ENCODE assay signal across 8 cellular contexts in genomic region chr7:12570148-12570528, GRCh38. TPM values are rescaled to one million over a fixed set of nuclear protein-coding genes. Genes with fewer than 3 reads are reported as not detected.
A peak's percentile ranks its signal among the peaks of the same experiment; 100 is the strongest.
DNase-seq lines count a peak whose midpoint lies in the region; TF ChIP-seq lines count a peak whose summit lies in the region.

No MANE protein-coding gene starts in this region.

- CTCF ChIA-PET in HEK293T (lab: Yijun Ruan, JAX), result no interaction called here

- WGBS in stomach, 5 donors, result 2 to 3% (median 2%) methylated on average over 10 of the region's 10 CpGs

- peak overlapping the region; percentile 52 for H3K4me3 ChIP-seq in GM12865 (ENCODE audit: low read depth, low read length)
- H3K4me3 ChIP-seq in stomach, result peak overlapping the region; percentile 43 to 62 (median 44)

- peaks cover 8 to 20% (median 18%) of the 10 kb centered on the region in 4 donors for H3K4me1 ChIP-seq in stomach

- peaks cover 21% of the 10 kb centered on the region for H3K4me1 Mint-ChIP-seq in activated T-helper 2 cell treated with anti-CD3 and anti-CD28 coated beads, Interferon-gamma antibody, Interleukin-2, Interleukin-4, amounts not matched to agents 10 μg/mL and 5 μg/mL and 100 μg/mL, durations not matched to agents 14 hours and 24 hours and 36 hours (ENCODE audit: low read depth)
- peaks cover 2 to 12% of the 10 kb centered on the region in 2 donors for H3K4me1 Mint-ChIP-seq in immature natural killer cell

- H3K36me3 ChIP-seq in stomach, result no peaks in the 10 kb centered on the region

- H3K27ac Mint-ChIP-seq in activated T-helper 2 cell treated with anti-CD3 and anti-CD28 coated beads, Interferon-gamma antibody, Interleukin-2, Interleukin-4, amounts not matched to agents 10 μg/mL and 5 μg/mL and 100 μg/mL, durations not matched to agents 14 hours and 24 hours and 36 hours, result no peak overlapping the region
- H3K27ac Mint-ChIP-seq in immature natural killer cell, result no peak overlapping the region

- H3K27ac ChIP-seq in stomach, result peak overlapping the region in 4 of 5 donors; percentile 72 to 76 (median 76)

- intact Hi-C loops in activated T-helper 2 cell treated with anti-CD3 and anti-CD28 coated beads, Interferon-gamma antibody, Interleukin-2, Interleukin-4, amounts not matched to agents 10 μg/mL and 5 μg/mL and 100 μg/mL, durations not matched to agents 14 hours and 24 hours and 36 hours (cut with micrococcal nuclease), result no loop called here
- intact Hi-C loops in stomach (cut with DNase I; ENCODE audit: low total_unique reads), result no loop called here

- H3K27me3 ChIP-seq in stomach, result peaks cover 0 to 28% (median 16%) of the 10 kb centered on the region in 3 donors

- no peaks in the 10 kb centered on the region for H3K36me3 Mint-ChIP-seq in activated T-helper 2 cell treated with anti-CD3 and anti-CD28 coated beads, Interferon-gamma antibody, Interleukin-2, Interleukin-4, amounts not matched to agents 10 μg/mL and 5 μg/mL and 100 μg/mL, durations not matched to agents 14 hours and 24 hours and 36 hours (ENCODE audit: low read depth)
- no peaks in the 10 kb centered on the region for H3K36me3 Mint-ChIP-seq in immature natural killer cell

- TF ChIP-seq POLR2A in stomach (IDR thresholded peaks at IDR 0.05), result no peak

- H3K9me3 Mint-ChIP-seq in activated T-helper 2 cell treated with anti-CD3 and anti-CD28 coated beads, Interferon-gamma antibody, Interleukin-2, Interleukin-4, amounts not matched to agents 10 μg/mL and 5 μg/mL and 100 μg/mL, durations not matched to agents 14 hours and 24 hours and 36 hours, result no peaks in the 10 kb centered on the region
- peaks cover 0 to 11% (median under 1%) of the 10 kb centered on the region in 6 donors for H3K9me3 Mint-ChIP-seq in immature natural killer cell

- TF ChIP-seq CTCF in GM12865 (IDR thresholded peaks at IDR 0.05; ENCODE audit: insufficient read depth, low read depth, low read length, missing control alignments), result no peak
- TF ChIP-seq CTCF in stomach (IDR thresholded peaks at IDR 0.05), result no peak

- no peaks in the 10 kb centered on the region for H3K9me3 ChIP-seq in stomach

- TF ChIP-seq EP300 in stomach (IDR thresholded peaks at IDR 0.05), result no peak

- DNase-seq in GM12865 (ENCODE audit: low read depth), result peak; percentile 13
- DNase-seq in HT-29 (ENCODE audit: low spot score), result peak; percentile 62
- no peak for DNase-seq in activated T-helper 2 cell treated with anti-CD3 and anti-CD28 coated beads, Interferon-gamma antibody, Interleukin-2, Interleukin-4, amounts not matched to agents 10 μg/mL and 5 μg/mL and 100 μg/mL, durations not matched to agents 14 hours and 24 hours and 36 hours (ENCODE audit: low spot score)
- DNase-seq in immature natural killer cell, result no peak
- DNase-seq in stomach, result peak; percentile 48
- no peak for DNase-seq in HEK293T (ENCODE audit: extremely low spot score)
- DNase-seq in activated CD8-positive, alpha-beta memory T cell treated with anti-CD3 and anti-CD28 coated beads for 24 hours, result no peak
- DNase-seq in NCI-H1930 (lab: John Stamatoyannopoulos, UW), result no peak

- H3K4me3 Mint-ChIP-seq in activated T-helper 2 cell treated with anti-CD3 and anti-CD28 coated beads, Interferon-gamma antibody, Interleukin-2, Interleukin-4, amounts not matched to agents 10 μg/mL and 5 μg/mL and 100 μg/mL, durations not matched to agents 14 hours and 24 hours and 36 hours (ENCODE audit: low read depth), result peak overlapping the region; percentile 69
- H3K4me3 Mint-ChIP-seq in immature natural killer cell, result peak overlapping the region; percentile 34 to 64 (median 55)

- POLR2A ChIA-PET in HEK293T (lab: Yijun Ruan, JAX), result no interaction called here

- peaks cover 51% of the 10 kb centered on the region for H3K27me3 Mint-ChIP-seq in activated T-helper 2 cell treated with anti-CD3 and anti-CD28 coated beads, Interferon-gamma antibody, Interleukin-2, Interleukin-4, amounts not matched to agents 10 μg/mL and 5 μg/mL and 100 μg/mL, durations not matched to agents 14 hours and 24 hours and 36 hours (ENCODE audit: low read depth)
- peaks cover 8 to 13% (median 9%) of the 10 kb centered on the region in 3 donors for H3K27me3 Mint-ChIP-seq in immature natural killer cell (ENCODE audit: low read depth in 3 of 3)

TF ChIP-seq in HEK293T, 16 proteins besides CTCF, POLR2A, EP300 and RAD21:
- TF ChIP-seq SUZ12 (IDR thresholded peaks at IDR 0.05), result no peak
- TF ChIP-seq SP1 (IDR thresholded peaks at IDR 0.05), result no peak
- no peak for TF ChIP-seq NFRKB (IDR thresholded peaks at IDR 0.05)
- TF ChIP-seq LEF1 (IDR thresholded peaks at IDR 0.05; ENCODE audit: borderline replicate concordance), result no peak

RNA-seq across cellular contexts. Expression of gene SCIN, which starts 0.4 kb away (rescaled TPM):
- total RNA-seq in HT-29 (2014; rRNA removed; shearing (Covaris generic)), result 0.76 and 1.5 TPM in 2 replicates
- not detected in 2 replicates for total RNA-seq in activated T-helper 2 cell treated with anti-CD3 and anti-CD28 coated beads, Interferon-gamma antibody, Interleukin-2, Interleukin-4, amounts not matched to agents 10 μg/mL and 5 μg/mL and 100 μg/mL, durations not matched to agents 14 hours and 24 hours and 36 hours
- polyA plus RNA-seq in immature natural killer cell, result not detected
- total RNA-seq in stomach, result 10 to 100 TPM in 2 of 5 donors, 1 to 10 TPM in 3; 4.1 to 46.6 (median 8.4) TPM
- 10 to 100 TPM in 1 of 3 donors, 1 to 10 TPM in 2; 2.5 to 49.2 (median 5.4) TPM for polyA plus RNA-seq in stomach

Comparison
In these comparisons a context has a peak if more than half of its experiments do, and no peak if none do; other contexts are left out.
1. DNase-seq: peak in GM12865 (single experiment), HT-29 (single experiment) and stomach (single experiment); none in activated T-helper 2 cell treated with anti-CD3 and anti-CD28 coated beads, Interferon-gamma antibody, Interleukin-2, Interleukin-4, amounts not matched to agents 10 μg/mL and 5 μg/mL and 100 μg/mL, durations not matched to agents 14 hours and 24 hours and 36 hours (single experiment), immature natural killer cell (0 of 3), HEK293T (single experiment), activated CD8-positive, alpha-beta memory T cell treated with anti-CD3 and anti-CD28 coated beads for 24 hours (single experiment) and NCI-H1930 (0 of 2).